Comparison of ENCODE assay signal across 30 cellular contexts in the genomic region with DNA sequence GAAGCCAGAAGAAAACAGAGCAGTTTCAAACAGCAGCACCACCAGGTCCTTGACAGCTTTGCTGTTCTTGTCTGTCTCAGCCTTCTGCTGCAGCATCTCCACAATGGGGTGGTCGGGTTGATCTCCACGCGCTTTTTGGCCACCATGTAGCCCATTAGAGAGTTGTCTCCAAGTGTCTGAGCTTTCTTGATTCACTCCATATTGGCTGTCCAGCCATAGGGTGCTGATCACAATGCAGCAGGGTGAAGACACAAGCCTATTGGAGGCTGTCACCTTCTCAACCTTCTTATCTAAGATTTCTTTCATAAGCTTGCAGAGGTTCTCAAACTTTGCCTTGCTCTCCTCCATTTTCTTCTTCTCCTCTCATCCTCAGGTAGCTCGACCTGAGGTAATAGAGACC.
"Had no signal": no experiment of that assay in that cellular context is flagged by ENCODE, and none has a peak within 500 bp of the region (broad histone marks: within the 10 kb centered on the region; RNA-seq: fewer than 3 reads in every experiment).

No MANE protein-coding gene starts in this region.

- H3K9me3 Mint-ChIP-seq: nephron had no signal

- H3K36me3 ChIP-seq: lower lobe of right lung, pancreas, prostate gland, stomach, thyroid gland, transverse colon, upper lobe of left lung, vagina had no signal

- H3K4me1 Mint-ChIP-seq: neural crest cell; stimulated activated naive B cell treated with anti-CD40 and anti-IgM and Interleukin-4, amounts not matched to agents 10 μg/mL and 1 μg/mL and 100 μg/mL, for 72 hours had no signal

- DNase-seq: kidney glomerular epithelial cell; left cardiac atrium; lower lobe of right lung; mammary epithelial cell; mesenchymal stem cell; naive thymus-derived CD8-positive, alpha-beta T cell; nucleus accumbens; pancreas; posterior cingulate gyrus; retina; right cardiac atrium; stimulated activated CD4-positive, alpha-beta T cell treated with anti-CD3 and anti-CD28 coated beads, Interleukin-12 subunit alpha, Interleukin-12 subunit beta, amount 100 ng/mL, for 4 hours; stimulated activated CD4-positive, alpha-beta T cell treated with anti-CD3 and anti-CD28 coated beads, Interleukin-15, amount 100 ng/mL, for 24 hours; stimulated activated CD4-positive, alpha-beta T cell treated with anti-CD3 and anti-CD28 coated beads, Interleukin-2, amount 100 ng/mL, for 24 hours; stimulated activated CD4-positive, alpha-beta T cell treated with anti-CD3 and anti-CD28 coated beads, Interleukin-4, amount 100 ng/mL, for 1 hour; stimulated activated naive B cell treated with anti-CD40 and anti-IgM and Interleukin-4, amounts not matched to agents 10 μg/mL and 1 μg/mL and 100 μg/mL, for 72 hours; stimulated activated naive CD8-positive, alpha-beta T cell treated with anti-CD3 and anti-CD28 coated beads, Interleukin-15, Interleukin-2, amounts not matched to agents 100 U/mL and 50 U/mL, for 24 hours; stomach; testis; thyroid gland; transverse colon; upper lobe of left lung had no signal

- H3K27me3 Mint-ChIP-seq: naive thymus-derived CD8-positive, alpha-beta T cell had no signal

- ATAC-seq: left cardiac atrium; left lobe of liver; lower lobe of right lung; naive thymus-derived CD8-positive, alpha-beta T cell; pancreas; right cardiac atrium; sciatic nerve; stimulated activated naive B cell treated with anti-CD40 and anti-IgM and Interleukin-4, amounts not matched to agents 10 μg/mL and 1 μg/mL and 100 μg/mL, for 72 hours; stimulated activated naive CD8-positive, alpha-beta T cell treated with anti-CD3 and anti-CD28 coated beads, Interleukin-15, Interleukin-2, amounts not matched to agents 100 U/mL and 50 U/mL, for 24 hours had no signal

- H3K27me3 ChIP-seq: stomach, testis, thyroid gland, transverse colon, upper lobe of left lung, vagina had no signal

- H3K9me3 ChIP-seq: lower lobe of right lung, pancreas, prostate gland, stomach, testis, thyroid gland, transverse colon, upper lobe of left lung, vagina had no signal

- H3K4me3 Mint-ChIP-seq: naive thymus-derived CD8-positive, alpha-beta T cell; nephron; neural crest cell; stimulated activated naive B cell treated with anti-CD40 and anti-IgM and Interleukin-4, amounts not matched to agents 10 μg/mL and 1 μg/mL and 100 μg/mL, for 72 hours had no signal

- H3K36me3 Mint-ChIP-seq: naive thymus-derived CD8-positive, alpha-beta T cell; stimulated activated naive B cell treated with anti-CD40 and anti-IgM and Interleukin-4, amounts not matched to agents 10 μg/mL and 1 μg/mL and 100 μg/mL, for 72 hours had no signal

- H3K4me1 ChIP-seq: lower lobe of right lung, pancreas, prostate gland, stomach, testis, thyroid gland, transverse colon, upper lobe of left lung, vagina had no signal

- H3K4me3 ChIP-seq: lower lobe of right lung, pancreas, prostate gland, skin epidermis, stomach, testis, thyroid gland, transverse colon, upper lobe of left lung, vagina had no signal

- H3K27ac ChIP-seq: lower lobe of right lung, pancreas, prostate gland, skin epidermis, stomach, testis, thyroid gland, transverse colon, upper lobe of left lung, vagina had no signal

- FAIRE-seq: keratinocyte, pancreas had no signal

- H3K27ac Mint-ChIP-seq: naive thymus-derived CD8-positive, alpha-beta T cell; nephron; stimulated activated naive B cell treated with anti-CD40 and anti-IgM and Interleukin-4, amounts not matched to agents 10 μg/mL and 1 μg/mL and 100 μg/mL, for 72 hours had no signal
